In the genomic region with DNA sequence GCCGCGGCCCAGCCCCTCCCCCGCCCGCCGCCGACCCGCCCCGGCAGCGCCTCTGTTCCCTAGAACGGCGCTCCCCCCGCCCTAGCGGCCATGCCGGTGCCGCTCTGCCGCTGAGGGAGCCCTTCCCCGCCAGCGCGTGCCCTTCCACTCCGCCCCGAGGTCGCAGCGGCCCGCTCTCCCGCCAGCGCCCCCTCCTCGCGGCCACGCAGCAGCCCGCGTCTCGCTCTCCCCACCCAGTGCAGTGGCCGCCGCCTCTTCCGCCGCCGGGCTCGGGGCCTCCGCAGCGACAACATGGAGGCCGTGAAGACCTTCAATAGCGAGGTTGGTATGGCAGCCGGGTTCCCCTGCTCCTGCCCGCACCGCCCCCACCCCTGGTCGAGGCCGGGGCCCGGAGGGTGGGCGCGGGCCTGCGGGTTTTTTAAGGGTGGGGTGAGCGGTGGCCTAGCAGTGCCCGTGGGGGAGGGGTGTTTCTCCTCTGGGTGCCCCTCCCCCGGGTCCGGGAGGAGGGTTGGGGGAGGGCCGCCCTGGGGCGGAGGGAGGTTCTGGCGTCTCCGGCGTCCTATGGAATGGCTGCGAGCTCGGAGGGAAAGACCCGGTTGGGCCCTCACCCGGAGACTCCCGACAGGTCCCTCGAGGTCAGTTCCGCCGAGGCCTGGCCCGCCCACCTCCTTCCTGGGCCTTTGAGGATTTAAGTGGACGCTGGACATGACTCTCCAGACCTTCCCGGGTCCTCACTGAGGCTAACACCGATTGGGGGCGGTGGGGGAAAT, we compare ENCODE assay signal across 8 cellular contexts. TPM values are rescaled to one million over a fixed set of nuclear protein-coding genes. Genes with fewer than 3 reads are reported as not detected.
DNase-seq lines count a peak whose midpoint lies in the region; ATAC-seq and TF ChIP-seq lines count a peak whose summit lies in the region.

No MANE protein-coding gene starts in this region.

- H3K4me3 Mint-ChIP-seq in Caco-2 (ENCODE audit: unreplicated experiment), result peak overlapping the region; percentile 84

- peak overlapping the region; percentile 69 for H3K23ac ChIP-seq in mesendoderm (ENCODE audit: low read length)

- CTCF ChIA-PET in Caco-2 (lab: Charles Lee), result no interaction called here

- H3K27me3 ChIP-seq in Caco-2 (replicated peaks; ENCODE audit: control insufficient read depth, insufficient read depth, low read length) (no peaks in the 10 kb centered on the region), endocrine pancreas (ENCODE audit: control insufficient read depth, insufficient read depth, low read length) (no peaks in the 10 kb centered on the region), mesendoderm (ENCODE audit: insufficient read depth, low read length, poor library complexity) (no peaks in the 10 kb centered on the region)

- H3K79me2 ChIP-seq in mesendoderm (ENCODE audit: control insufficient read depth, insufficient read depth, low read length), result peaks cover 39% of the 10 kb centered on the region

- no peak overlapping the region for H2BK15ac ChIP-seq in mesendoderm (replicated peaks; ENCODE audit: low read depth)

- peak overlapping the region; percentile 99 for H3K27ac ChIP-seq in mesendoderm (ENCODE audit: low read depth, low read length)

- BruUV-seq in Caco-2 (replicated peaks; lab: Mats Ljungman, UMichigan), result no TSS peak

- H4K8ac ChIP-seq in mesendoderm (ENCODE audit: low read depth, low read length), result no peak overlapping the region

- peak overlapping the region; percentile 76 for H3K9ac ChIP-seq in endocrine pancreas (ENCODE audit: control insufficient read depth, insufficient read depth, low read length)
- H3K9ac ChIP-seq in mesendoderm (ENCODE audit: low read length), result peak overlapping the region; percentile 98

- intact Hi-C loops in Caco-2 (cut with micrococcal nuclease; ENCODE audit: unreplicated experiment), result loop anchor here (1.0 to 5.0 kb wide), 4 partner anchors 58 to 223 kb away; partner anchors contain the start of gene CNKSR3

- H3K9me3 ChIP-seq in Caco-2 (no peaks in the 10 kb centered on the region), endocrine pancreas (ENCODE audit: control insufficient read depth, low read length) (no peaks in the 10 kb centered on the region)

- H4K5ac ChIP-seq in mesendoderm (ENCODE audit: low read length), result no peak overlapping the region

- no peaks in the 10 kb centered on the region for H3K79me1 ChIP-seq in mesendoderm (ENCODE audit: low read length)

- peak overlapping the region; percentile 96 for H3K18ac ChIP-seq in mesendoderm (ENCODE audit: low read length)

- peak overlapping the region; percentile 98 for H2BK5ac ChIP-seq in mesendoderm (ENCODE audit: low read length)

- DNase-seq in Caco-2 (peak; percentile 96), HUDEP-2 (lab: John Stamatoyannopoulos, UW; ENCODE audit: unreplicated experiment in 76 of 76) (peak in 75 of 76 experiments; percentile 71 to 98 (median 92)), NOMO-1 treated with dmso at 0.1 percent for 144 hours (lab: John Stamatoyannopoulos, UW; ENCODE audit: unreplicated experiment) (peak; percentile 81), mesendoderm (peak; percentile 98)
- peak; percentile 68 for DNase-seq in activated CD8-positive, alpha-beta memory T cell treated with anti-CD3 and anti-CD28 coated beads, Interleukin-2, amount 50 U/mL, for 1 hour (ENCODE audit: extremely low read depth)
- peak; percentile 79 for DNase-seq in stimulated activated CD8-positive, alpha-beta memory T cell treated with anti-CD3 and anti-CD28 coated beads, Interleukin-12 subunit alpha, Interleukin-12 subunit beta, amount 100 ng/mL, for 4 hours (ENCODE audit: low read depth)

- H3K4me1 ChIP-seq in Caco-2, result peaks cover 19% of the 10 kb centered on the region
- H3K4me1 ChIP-seq in endocrine pancreas (ENCODE audit: control insufficient read depth, insufficient read depth, low read length), result peaks cover 5% of the 10 kb centered on the region
- peaks cover 5% of the 10 kb centered on the region for H3K4me1 ChIP-seq in mesendoderm (ENCODE audit: control insufficient read depth, low read depth, low read length)

- POLR2A ChIA-PET in Caco-2 (lab: Charles Lee), result no interaction called here

- H3K56ac ChIP-seq in mesendoderm (ENCODE audit: low read length), result peak overlapping the region; percentile 99

- no peaks in the 10 kb centered on the region for H3K9me3 Mint-ChIP-seq in Caco-2 (ENCODE audit: unreplicated experiment)

- H3K4ac ChIP-seq in mesendoderm (ENCODE audit: low read depth, low read length), result peak overlapping the region; percentile 74

- no CpG with 5 or more reads among the region's 73 CpGs for WGBS in mesendoderm (ENCODE audit: extremely low coverage, insufficient coverage, low lambda C conversion rate)

- peaks cover 22% of the 10 kb centered on the region for H3K36me3 Mint-ChIP-seq in Caco-2 (ENCODE audit: insufficient read depth, unreplicated experiment)

- H3K36me3 ChIP-seq in Caco-2 (ENCODE audit: control insufficient read depth, insufficient read depth, low read length) (no peaks in the 10 kb centered on the region; the same call in 1 of the 2 replicates), endocrine pancreas (ENCODE audit: control insufficient read depth, insufficient read depth, low read length) (no peaks in the 10 kb centered on the region), mesendoderm (ENCODE audit: control insufficient read depth, insufficient read depth, low read length) (no peaks in the 10 kb centered on the region)

- TF ChIP-seq CTCF in Caco-2 (IDR thresholded peaks at IDR 0.05; ENCODE audit: insufficient read depth in 1 of 2, low read depth in 1 of 2, low read length in 1 of 2, severe bottlenecking in 1 of 2, unreplicated experiment in 1 of 2), result no peak

- H2BK120ac ChIP-seq in mesendoderm (ENCODE audit: low read depth, low read length), result peak overlapping the region; percentile 56

- peak overlapping the region; percentile 92 for H3K4me3 ChIP-seq in Caco-2 (ENCODE audit: low read depth, low read length)
- H3K4me3 ChIP-seq in endocrine pancreas (ENCODE audit: control insufficient read depth, insufficient read depth, low read length), result peak overlapping the region; percentile 98
- H3K4me3 ChIP-seq in mesendoderm (ENCODE audit: low read length), result peak overlapping the region; percentile 92

- peak; percentile 71 for ATAC-seq in GM21390 (IDR thresholded peaks at IDR 0.05; ENCODE audit: unreplicated experiment)

- peak overlapping the region; percentile 89 for H3K27ac Mint-ChIP-seq in Caco-2 (ENCODE audit: unreplicated experiment)

- H3K27me3 Mint-ChIP-seq in Caco-2 (ENCODE audit: insufficient read depth, unreplicated experiment), result no peaks in the 10 kb centered on the region

- peaks cover 12% of the 10 kb centered on the region for H3K4me1 Mint-ChIP-seq in Caco-2 (ENCODE audit: low read depth, unreplicated experiment)

- H3K4me2 ChIP-seq in mesendoderm (ENCODE audit: low read length), result peak overlapping the region; percentile 35

- no peak overlapping the region for H2AK5ac ChIP-seq in mesendoderm (ENCODE audit: low read length)

RNA-seq across cellular contexts. Expression of gene SCAF8, which starts 0.6 kb away (rescaled TPM):
- total RNA-seq in Caco-2 (2022), result 45.2 and 45.9 TPM in 2 replicates
- polyA plus RNA-seq in mesendoderm (2013, experiment 1 of 2), result 33.0 TPM
- 32.2 TPM for polyA plus RNA-seq in mesendoderm (2013, experiment 2 of 2)

Comparison
In these comparisons a context has a peak if more than half of its experiments do, and no peak if none do; other contexts are left out.
1. Peak in every context shown above with its lines: DNase-seq, ATAC-seq, H3K4me3 ChIP-seq and H3K27ac ChIP-seq.